ENCODE assay signal across 10 cellular contexts in the genomic region with DNA sequence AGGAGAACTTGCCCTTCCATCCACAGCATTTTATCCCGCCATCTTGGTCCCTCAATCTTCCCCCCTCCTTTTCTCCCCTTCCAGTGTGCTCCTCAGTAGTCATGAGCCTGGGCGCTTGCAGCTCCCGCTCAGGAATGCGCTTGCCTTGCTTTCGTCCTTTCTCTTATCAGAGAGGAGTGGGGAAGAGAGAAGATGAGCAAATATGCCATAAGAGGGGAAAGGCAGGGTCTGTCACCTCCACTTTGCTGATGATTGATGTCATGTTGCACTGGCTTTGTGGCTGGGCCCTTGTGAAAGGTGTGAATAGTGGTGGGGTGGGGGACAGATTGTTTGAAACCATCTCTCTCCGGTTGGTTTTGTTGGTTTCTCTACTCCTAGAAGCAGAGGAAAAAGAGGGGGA.
DNase-seq lines count a peak whose midpoint lies in the region; ATAC-seq and TF ChIP-seq lines count a peak whose summit lies in the region.
"Had no signal": no experiment of that assay in that cellular context is flagged by ENCODE, and none has a peak within 500 bp of the region (broad histone marks: within the 10 kb centered on the region; RNA-seq: fewer than 3 reads in every experiment).

No MANE protein-coding gene starts in this region.

- H2BK5ac ChIP-seq in trophoblast cell (ENCODE audit: low read depth, low read length, poor library complexity): peak overlapping the region; percentile 25

- no peak overlapping the region for H3K23ac ChIP-seq in trophoblast cell (ENCODE audit: low read length)

- H3K4me3 ChIP-seq in BE2C (ENCODE audit: low read depth, low read length): no peak overlapping the region
- H3K4me3 ChIP-seq in right atrium auricular region: peak overlapping the region in 1 of 2 donors; percentile 3
- H3K4me3 ChIP-seq in trophoblast cell (ENCODE audit: low read depth, low read length): no peak overlapping the region

- H4K12ac ChIP-seq in trophoblast cell (ENCODE audit: low read depth, low read length): no peak overlapping the region

- H2AK5ac ChIP-seq in trophoblast cell (ENCODE audit: low read length): peak overlapping the region; percentile 2

- H3K18ac ChIP-seq in trophoblast cell (ENCODE audit: low read length): peak overlapping the region; percentile 28

- WGBS in trophoblast cell (ENCODE audit: extremely low coverage, insufficient coverage, insufficient read length): no CpG with 5 or more reads among the region's 6 CpGs

- peaks cover 8% of the 10 kb centered on the region for H3K36me3 Mint-ChIP-seq in activated naive CD8-positive, alpha-beta T cell treated with anti-CD3 and anti-CD28 coated beads for 36 hours

- peak overlapping the region; percentile 10 for H3K4ac ChIP-seq in trophoblast cell (ENCODE audit: low read depth, low read length)

- ATAC-seq in GM18858 (IDR thresholded peaks at IDR 0.05; ENCODE audit: unreplicated experiment) (no peak), HG03571 (IDR thresholded peaks at IDR 0.05; ENCODE audit: unreplicated experiment) (no peak)

- H3K27ac Mint-ChIP-seq in activated naive CD8-positive, alpha-beta T cell treated with anti-CD3 and anti-CD28 coated beads for 36 hours: peak overlapping the region; percentile 18
- H3K27ac Mint-ChIP-seq: activated T-cell treated with anti-CD3 and anti-CD28 coated beads, Interleukin-2, amount 50 U/mL, for 72 hours had no signal

- H3K4me1 ChIP-seq in BE2C (peaks cover 22% of the 10 kb centered on the region), right atrium auricular region (peaks cover 0 to 66% of the 10 kb centered on the region in 2 donors), trophoblast cell (ENCODE audit: control insufficient read depth in 1 of 2, insufficient read depth in 2 of 2, low read length in 2 of 2) (peaks cover 14 to 29% of the 10 kb centered on the region in 2 experiments)

- H3K27ac ChIP-seq in right atrium auricular region: peak overlapping the region; percentile 41 to 67
- peak overlapping the region; percentile 37 for H3K27ac ChIP-seq in trophoblast cell (ENCODE audit: low read depth, low read length)
- H3K27ac ChIP-seq: neutrophil had no signal

- peak overlapping the region; percentile 7 for H3K14ac ChIP-seq in trophoblast cell (ENCODE audit: low read length)

- no peak overlapping the region for H3K4me3 Mint-ChIP-seq in activated naive CD8-positive, alpha-beta T cell treated with anti-CD3 and anti-CD28 coated beads for 36 hours

- H4K8ac ChIP-seq in trophoblast cell (ENCODE audit: low read depth, low read length): peak overlapping the region; percentile 8

- no peak overlapping the region for H3K9ac ChIP-seq in trophoblast cell (ENCODE audit: low read length)

- peak overlapping the region; percentile 8 for H3K4me2 ChIP-seq in trophoblast cell (ENCODE audit: low read length)

- DNase-seq in BE2C (peak; percentile 14), right atrium auricular region (ENCODE audit: low spot score) (no peak), trophoblast cell (no peak), NCI-H1694 treated with DMSO at 0.1 percent for 48 hours (lab: John Stamatoyannopoulos, UW) (no peak), germinal center (ENCODE audit: low spot score) (no peak)
- DNase-seq in activated naive CD8-positive, alpha-beta T cell treated with anti-CD3 and anti-CD28 coated beads for 36 hours: peak; percentile 29

- no peaks in the 10 kb centered on the region for H3K27me3 ChIP-seq in BE2C
- no peaks in the 10 kb centered on the region for H3K27me3 ChIP-seq in right atrium auricular region
- no peaks in the 10 kb centered on the region for H3K27me3 ChIP-seq in trophoblast cell (ENCODE audit: insufficient read depth, low read length)
- H3K27me3 ChIP-seq: neutrophil had no signal

- peaks cover 19% of the 10 kb centered on the region for H3K79me1 ChIP-seq in trophoblast cell (ENCODE audit: low read length)

- H2BK12ac ChIP-seq in trophoblast cell (ENCODE audit: low read length): peak overlapping the region; percentile 61

- H3K36me3 ChIP-seq in BE2C: no peaks in the 10 kb centered on the region
- H3K36me3 ChIP-seq in right atrium auricular region: no peaks in the 10 kb centered on the region
- H3K36me3 ChIP-seq in trophoblast cell (ENCODE audit: control insufficient read depth in 1 of 2, insufficient read depth in 2 of 2, low read length in 2 of 2): no peaks in the 10 kb centered on the region
- H3K36me3 ChIP-seq: neutrophil had no signal

- TF ChIP-seq CTCF in BE2C (IDR thresholded peaks at IDR 0.05; ENCODE audit: low read depth, low read length) (no peak), right atrium auricular region (IDR thresholded peaks at IDR 0.05) (no peak)

- H3K4me1 Mint-ChIP-seq in activated naive CD8-positive, alpha-beta T cell treated with anti-CD3 and anti-CD28 coated beads for 36 hours: peaks cover 27% of the 10 kb centered on the region

- no peaks in the 10 kb centered on the region for H3K9me3 Mint-ChIP-seq in activated naive CD8-positive, alpha-beta T cell treated with anti-CD3 and anti-CD28 coated beads for 36 hours
- H3K9me3 Mint-ChIP-seq: activated T-cell treated with anti-CD3 and anti-CD28 coated beads, Interleukin-2, amount 50 U/mL, for 72 hours had no signal

- peaks cover 2% of the 10 kb centered on the region for H3K79me2 ChIP-seq in trophoblast cell (ENCODE audit: control insufficient read depth, insufficient read depth, low read length, poor library complexity)

- no peak overlapping the region for H2AFZ ChIP-seq in trophoblast cell (ENCODE audit: insufficient read depth, low read length, poor library complexity)

- H3K9me3 ChIP-seq in BE2C (no peaks in the 10 kb centered on the region), right atrium auricular region (no peaks in the 10 kb centered on the region), trophoblast cell (ENCODE audit: insufficient read depth, low read depth, low read length) (no peaks in the 10 kb centered on the region)
- H3K9me3 ChIP-seq: neutrophil had no signal

- H2BK120ac ChIP-seq in trophoblast cell (ENCODE audit: insufficient read depth, low read length, poor library complexity): peak overlapping the region; percentile 40

- H4K91ac ChIP-seq in trophoblast cell (ENCODE audit: low read depth, low read length): peak overlapping the region; percentile 66

- no peaks in the 10 kb centered on the region for H3K27me3 Mint-ChIP-seq in activated naive CD8-positive, alpha-beta T cell treated with anti-CD3 and anti-CD28 coated beads for 36 hours

Comparison
In these comparisons a context has a peak if more than half of its experiments do, and no peak if none do; other contexts are left out.
1. DNase-seq: peak in BE2C (single experiment) and activated naive CD8-positive, alpha-beta T cell treated with anti-CD3 and anti-CD28 coated beads for 36 hours (single experiment); none in right atrium auricular region (single experiment), trophoblast cell (0 of 2), NCI-H1694 treated with DMSO at 0.1 percent for 48 hours (single experiment) and germinal center (single experiment).